ENCODE assay signal across 1 cellular context in the genomic region with DNA sequence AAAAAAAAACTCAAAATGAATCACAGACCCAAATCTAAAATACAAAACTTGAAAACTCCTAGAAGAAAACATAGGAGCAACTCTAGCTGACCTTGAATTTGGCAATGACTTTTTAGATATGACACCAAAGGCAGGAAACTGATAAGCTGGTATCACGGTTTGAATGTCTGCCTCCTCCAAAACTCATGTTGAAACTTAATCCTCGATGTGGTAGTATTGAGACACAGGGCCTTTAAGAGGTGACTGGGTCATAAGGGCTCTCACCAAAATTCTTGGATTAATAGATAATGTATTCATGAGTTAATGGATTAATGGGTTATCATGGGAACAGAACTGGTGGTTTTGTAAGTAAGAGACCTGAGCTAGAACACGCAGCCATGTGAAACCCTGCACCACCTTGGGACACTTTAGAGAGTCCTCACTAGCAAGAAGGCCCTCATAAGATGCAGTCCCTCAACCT.
TF ChIP-seq lines count a peak whose summit lies in the region.

No MANE protein-coding gene starts in this region.

TF ChIP-seq in HepG2, 621 proteins besides CTCF, POLR2A, EP300 and RAD21:
- TF ChIP-seq MTA1 (CRISPR knock-in tag; IDR thresholded peaks at IDR 0.05; ENCODE audit: borderline replicate concordance) (no peak), KAT7 (CRISPR knock-in tag; IDR thresholded peaks at IDR 0.05; ENCODE audit: borderline replicate concordance) (no peak), REXO4 (CRISPR knock-in tag; IDR thresholded peaks at IDR 0.05; ENCODE audit: borderline replicate concordance) (no peak), HMGA1 (CRISPR knock-in tag; conservative IDR thresholded peaks at IDR 0.05) (no peak), ZFP36L1 (CRISPR knock-in tag; IDR thresholded peaks at IDR 0.05) (no peak), ZNF652 (CRISPR knock-in tag; IDR thresholded peaks at IDR 0.05; ENCODE audit: borderline replicate concordance, low read depth) (no peak), ZNF337 (CRISPR knock-in tag; IDR thresholded peaks at IDR 0.05; ENCODE audit: borderline replicate concordance, low read depth) (no peak), ZSCAN25 (CRISPR knock-in tag; IDR thresholded peaks at IDR 0.05) (no peak), ZNF496 (CRISPR knock-in tag; IDR thresholded peaks at IDR 0.05; ENCODE audit: insufficient replicate concordance) (no peak), ZNF441 (CRISPR knock-in tag; IDR thresholded peaks at IDR 0.05; ENCODE audit: borderline replicate concordance) (no peak)
- TF ChIP-seq, protein P1, sequence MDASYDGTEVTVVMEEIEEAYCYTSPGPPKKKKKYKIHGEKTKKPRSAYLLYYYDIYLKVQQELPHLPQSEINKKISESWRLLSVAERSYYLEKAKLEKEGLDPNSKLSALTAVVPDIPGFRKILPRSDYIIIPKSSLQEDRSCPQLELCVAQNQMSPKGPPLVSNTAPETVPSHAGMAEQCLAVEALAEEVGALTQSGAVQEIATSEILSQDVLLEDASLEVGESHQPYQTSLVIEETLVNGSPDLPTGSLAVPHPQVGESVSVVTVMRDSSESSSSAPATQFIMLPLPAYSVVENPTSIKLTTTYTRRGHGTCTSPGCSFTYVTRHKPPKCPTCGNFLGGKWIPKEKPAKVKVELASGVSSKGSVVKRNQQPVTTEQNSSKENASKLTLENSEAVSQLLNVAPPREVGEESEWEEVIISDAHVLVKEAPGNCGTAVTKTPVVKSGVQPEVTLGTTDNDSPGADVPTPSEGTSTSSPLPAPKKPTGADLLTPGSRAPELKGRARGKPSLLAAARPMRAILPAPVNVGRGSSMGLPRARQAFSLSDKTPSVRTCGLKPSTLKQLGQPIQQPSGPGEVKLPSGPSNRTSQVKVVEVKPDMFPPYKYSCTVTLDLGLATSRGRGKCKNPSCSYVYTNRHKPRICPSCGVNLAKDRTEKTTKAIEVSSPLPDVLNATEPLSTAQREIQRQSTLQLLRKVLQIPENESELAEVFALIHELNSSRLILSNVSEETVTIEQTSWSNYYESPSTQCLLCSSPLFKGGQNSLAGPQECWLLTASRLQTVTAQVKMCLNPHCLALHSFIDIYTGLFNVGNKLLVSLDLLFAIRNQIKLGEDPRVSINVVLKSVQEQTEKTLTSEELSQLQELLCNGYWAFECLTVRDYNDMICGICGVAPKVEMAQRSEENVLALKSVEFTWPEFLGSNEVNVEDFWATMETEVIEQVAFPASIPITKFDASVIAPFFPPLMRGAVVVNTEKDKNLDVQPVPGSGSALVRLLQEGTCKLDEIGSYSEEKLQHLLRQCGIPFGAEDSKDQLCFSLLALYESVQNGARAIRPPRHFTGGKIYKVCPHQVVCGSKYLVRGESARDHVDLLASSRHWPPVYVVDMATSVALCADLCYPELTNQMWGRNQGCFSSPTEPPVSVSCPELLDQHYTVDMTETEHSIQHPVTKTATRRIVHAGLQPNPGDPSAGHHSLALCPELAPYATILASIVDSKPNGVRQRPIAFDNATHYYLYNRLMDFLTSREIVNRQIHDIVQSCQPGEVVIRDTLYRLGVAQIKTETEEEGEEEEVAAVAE (CRISPR knock-in tag; IDR thresholded peaks at IDR 0.05; ENCODE audit: borderline replicate concordance) = no peak
- TF ChIP-seq, protein P2, sequence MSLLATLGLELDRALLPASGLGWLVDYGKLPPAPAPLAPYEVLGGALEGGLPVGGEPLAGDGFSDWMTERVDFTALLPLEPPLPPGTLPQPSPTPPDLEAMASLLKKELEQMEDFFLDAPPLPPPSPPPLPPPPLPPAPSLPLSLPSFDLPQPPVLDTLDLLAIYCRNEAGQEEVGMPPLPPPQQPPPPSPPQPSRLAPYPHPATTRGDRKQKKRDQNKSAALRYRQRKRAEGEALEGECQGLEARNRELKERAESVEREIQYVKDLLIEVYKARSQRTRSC (CRISPR knock-in tag; IDR thresholded peaks at IDR 0.05; ENCODE audit: low read depth) = no peak
- TF ChIP-seq, protein P3, sequence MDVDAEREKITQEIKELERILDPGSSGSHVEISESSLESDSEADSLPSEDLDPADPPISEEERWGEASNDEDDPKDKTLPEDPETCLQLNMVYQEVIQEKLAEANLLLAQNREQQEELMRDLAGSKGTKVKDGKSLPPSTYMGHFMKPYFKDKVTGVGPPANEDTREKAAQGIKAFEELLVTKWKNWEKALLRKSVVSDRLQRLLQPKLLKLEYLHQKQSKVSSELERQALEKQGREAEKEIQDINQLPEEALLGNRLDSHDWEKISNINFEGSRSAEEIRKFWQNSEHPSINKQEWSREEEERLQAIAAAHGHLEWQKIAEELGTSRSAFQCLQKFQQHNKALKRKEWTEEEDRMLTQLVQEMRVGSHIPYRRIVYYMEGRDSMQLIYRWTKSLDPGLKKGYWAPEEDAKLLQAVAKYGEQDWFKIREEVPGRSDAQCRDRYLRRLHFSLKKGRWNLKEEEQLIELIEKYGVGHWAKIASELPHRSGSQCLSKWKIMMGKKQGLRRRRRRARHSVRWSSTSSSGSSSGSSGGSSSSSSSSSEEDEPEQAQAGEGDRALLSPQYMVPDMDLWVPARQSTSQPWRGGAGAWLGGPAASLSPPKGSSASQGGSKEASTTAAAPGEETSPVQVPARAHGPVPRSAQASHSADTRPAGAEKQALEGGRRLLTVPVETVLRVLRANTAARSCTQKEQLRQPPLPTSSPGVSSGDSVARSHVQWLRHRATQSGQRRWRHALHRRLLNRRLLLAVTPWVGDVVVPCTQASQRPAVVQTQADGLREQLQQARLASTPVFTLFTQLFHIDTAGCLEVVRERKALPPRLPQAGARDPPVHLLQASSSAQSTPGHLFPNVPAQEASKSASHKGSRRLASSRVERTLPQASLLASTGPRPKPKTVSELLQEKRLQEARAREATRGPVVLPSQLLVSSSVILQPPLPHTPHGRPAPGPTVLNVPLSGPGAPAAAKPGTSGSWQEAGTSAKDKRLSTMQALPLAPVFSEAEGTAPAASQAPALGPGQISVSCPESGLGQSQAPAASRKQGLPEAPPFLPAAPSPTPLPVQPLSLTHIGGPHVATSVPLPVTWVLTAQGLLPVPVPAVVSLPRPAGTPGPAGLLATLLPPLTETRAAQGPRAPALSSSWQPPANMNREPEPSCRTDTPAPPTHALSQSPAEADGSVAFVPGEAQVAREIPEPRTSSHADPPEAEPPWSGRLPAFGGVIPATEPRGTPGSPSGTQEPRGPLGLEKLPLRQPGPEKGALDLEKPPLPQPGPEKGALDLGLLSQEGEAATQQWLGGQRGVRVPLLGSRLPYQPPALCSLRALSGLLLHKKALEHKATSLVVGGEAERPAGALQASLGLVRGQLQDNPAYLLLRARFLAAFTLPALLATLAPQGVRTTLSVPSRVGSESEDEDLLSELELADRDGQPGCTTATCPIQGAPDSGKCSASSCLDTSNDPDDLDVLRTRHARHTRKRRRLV (CRISPR knock-in tag; IDR thresholded peaks at IDR 0.05) = no peak
- TF ChIP-seq, protein P4, sequence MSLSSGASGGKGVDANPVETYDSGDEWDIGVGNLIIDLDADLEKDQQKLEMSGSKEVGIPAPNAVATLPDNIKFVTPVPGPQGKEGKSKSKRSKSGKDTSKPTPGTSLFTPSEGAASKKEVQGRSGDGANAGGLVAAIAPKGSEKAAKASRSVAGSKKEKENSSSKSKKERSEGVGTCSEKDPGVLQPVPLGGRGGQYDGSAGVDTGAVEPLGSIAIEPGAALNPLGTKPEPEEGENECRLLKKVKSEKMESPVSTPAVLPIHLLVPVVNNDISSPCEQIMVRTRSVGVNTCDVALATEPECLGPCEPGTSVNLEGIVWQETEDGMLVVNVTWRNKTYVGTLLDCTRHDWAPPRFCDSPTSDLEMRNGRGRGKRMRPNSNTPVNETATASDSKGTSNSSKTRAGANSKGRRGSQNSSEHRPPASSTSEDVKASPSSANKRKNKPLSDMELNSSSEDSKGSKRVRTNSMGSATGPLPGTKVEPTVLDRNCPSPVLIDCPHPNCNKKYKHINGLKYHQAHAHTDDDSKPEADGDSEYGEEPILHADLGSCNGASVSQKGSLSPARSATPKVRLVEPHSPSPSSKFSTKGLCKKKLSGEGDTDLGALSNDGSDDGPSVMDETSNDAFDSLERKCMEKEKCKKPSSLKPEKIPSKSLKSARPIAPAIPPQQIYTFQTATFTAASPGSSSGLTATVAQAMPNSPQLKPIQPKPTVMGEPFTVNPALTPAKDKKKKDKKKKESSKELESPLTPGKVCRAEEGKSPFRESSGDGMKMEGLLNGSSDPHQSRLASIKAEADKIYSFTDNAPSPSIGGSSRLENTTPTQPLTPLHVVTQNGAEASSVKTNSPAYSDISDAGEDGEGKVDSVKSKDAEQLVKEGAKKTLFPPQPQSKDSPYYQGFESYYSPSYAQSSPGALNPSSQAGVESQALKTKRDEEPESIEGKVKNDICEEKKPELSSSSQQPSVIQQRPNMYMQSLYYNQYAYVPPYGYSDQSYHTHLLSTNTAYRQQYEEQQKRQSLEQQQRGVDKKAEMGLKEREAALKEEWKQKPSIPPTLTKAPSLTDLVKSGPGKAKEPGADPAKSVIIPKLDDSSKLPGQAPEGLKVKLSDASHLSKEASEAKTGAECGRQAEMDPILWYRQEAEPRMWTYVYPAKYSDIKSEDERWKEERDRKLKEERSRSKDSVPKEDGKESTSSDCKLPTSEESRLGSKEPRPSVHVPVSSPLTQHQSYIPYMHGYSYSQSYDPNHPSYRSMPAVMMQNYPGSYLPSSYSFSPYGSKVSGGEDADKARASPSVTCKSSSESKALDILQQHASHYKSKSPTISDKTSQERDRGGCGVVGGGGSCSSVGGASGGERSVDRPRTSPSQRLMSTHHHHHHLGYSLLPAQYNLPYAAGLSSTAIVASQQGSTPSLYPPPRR (CRISPR knock-in tag; IDR thresholded peaks at IDR 0.05; ENCODE audit: borderline replicate concordance) = no peak
- TF ChIP-seq, protein P5, sequence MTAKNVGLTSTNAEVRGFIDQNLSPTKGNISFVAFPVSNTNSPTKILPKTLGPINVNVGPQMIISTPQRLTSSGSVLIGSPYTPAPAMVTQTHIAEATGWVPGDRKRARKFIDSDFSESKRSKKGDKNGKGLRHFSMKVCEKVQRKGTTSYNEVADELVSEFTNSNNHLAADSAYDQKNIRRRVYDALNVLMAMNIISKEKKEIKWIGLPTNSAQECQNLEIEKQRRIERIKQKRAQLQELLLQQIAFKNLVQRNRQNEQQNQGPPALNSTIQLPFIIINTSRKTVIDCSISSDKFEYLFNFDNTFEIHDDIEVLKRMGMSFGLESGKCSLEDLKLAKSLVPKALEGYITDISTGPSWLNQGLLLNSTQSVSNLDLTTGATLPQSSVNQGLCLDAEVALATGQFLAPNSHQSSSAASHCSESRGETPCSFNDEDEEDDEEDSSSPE (CRISPR knock-in tag; IDR thresholded peaks at IDR 0.05) = no peak
- TF ChIP-seq, protein P6, sequence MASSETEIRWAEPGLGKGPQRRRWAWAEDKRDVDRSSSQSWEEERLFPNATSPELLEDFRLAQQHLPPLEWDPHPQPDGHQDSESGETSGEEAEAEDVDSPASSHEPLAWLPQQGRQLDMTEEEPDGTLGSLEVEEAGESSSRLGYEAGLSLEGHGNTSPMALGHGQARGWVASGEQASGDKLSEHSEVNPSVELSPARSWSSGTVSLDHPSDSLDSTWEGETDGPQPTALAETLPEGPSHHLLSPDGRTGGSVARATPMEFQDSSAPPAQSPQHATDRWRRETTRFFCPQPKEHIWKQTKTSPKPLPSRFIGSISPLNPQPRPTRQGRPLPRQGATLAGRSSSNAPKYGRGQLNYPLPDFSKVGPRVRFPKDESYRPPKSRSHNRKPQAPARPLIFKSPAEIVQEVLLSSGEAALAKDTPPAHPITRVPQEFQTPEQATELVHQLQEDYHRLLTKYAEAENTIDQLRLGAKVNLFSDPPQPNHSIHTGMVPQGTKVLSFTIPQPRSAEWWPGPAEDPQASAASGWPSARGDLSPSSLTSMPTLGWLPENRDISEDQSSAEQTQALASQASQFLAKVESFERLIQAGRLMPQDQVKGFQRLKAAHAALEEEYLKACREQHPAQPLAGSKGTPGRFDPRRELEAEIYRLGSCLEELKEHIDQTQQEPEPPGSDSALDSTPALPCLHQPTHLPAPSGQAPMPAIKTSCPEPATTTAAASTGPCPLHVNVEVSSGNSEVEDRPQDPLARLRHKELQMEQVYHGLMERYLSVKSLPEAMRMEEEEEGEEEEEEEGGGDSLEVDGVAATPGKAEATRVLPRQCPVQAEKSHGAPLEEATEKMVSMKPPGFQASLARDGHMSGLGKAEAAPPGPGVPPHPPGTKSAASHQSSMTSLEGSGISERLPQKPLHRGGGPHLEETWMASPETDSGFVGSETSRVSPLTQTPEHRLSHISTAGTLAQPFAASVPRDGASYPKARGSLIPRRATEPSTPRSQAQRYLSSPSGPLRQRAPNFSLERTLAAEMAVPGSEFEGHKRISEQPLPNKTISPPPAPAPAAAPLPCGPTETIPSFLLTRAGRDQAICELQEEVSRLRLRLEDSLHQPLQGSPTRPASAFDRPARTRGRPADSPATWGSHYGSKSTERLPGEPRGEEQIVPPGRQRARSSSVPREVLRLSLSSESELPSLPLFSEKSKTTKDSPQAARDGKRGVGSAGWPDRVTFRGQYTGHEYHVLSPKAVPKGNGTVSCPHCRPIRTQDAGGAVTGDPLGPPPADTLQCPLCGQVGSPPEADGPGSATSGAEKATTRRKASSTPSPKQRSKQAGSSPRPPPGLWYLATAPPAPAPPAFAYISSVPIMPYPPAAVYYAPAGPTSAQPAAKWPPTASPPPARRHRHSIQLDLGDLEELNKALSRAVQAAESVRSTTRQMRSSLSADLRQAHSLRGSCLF (CRISPR knock-in tag; IDR thresholded peaks at IDR 0.05; ENCODE audit: borderline replicate concordance) = no peak
TF ChIP-seq in HepG2: peak in this region for 0.
